Comparison of ENCODE assay signal across 1 cellular context in the genomic region with DNA sequence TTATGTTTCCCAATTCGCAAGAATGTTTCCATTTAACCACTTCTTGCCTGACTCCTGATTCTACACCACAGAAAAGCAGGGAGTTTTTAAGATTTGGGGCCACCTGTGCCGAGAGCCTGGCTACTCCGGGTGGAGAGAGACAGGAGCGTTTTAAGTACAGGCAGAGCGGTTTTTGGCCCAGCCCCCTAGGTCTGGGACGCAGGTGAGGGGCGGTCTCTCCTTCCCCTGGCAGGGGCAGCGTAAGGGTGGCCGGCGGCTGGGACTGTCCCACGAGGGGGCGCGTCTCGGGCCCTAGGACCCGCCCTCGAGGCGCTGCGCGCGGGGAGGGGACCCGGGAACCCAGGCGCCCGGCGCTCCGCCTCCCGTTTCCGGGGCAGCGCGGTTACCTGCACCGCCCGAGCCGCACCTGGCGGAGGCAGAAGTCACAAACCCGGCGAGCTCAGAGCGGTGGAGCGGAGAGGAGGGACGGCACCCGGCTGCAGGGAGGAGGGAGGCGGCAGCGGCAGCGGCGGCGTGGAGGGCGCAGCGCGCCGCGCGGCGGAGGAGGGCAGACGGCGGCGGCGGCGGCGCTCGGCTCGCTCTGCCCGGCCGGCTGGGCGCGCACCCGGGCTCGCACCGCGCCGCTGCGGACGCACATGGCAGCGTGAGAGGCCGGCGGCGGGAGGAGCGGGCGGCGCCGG.
TF ChIP-seq lines count a peak whose summit lies in the region.

Gene WWC1, plus strand, starts transcription at position 365 of the 680 bp plus-strand sequence. CDS start 508 bp downstream, outside the sequence.

TF ChIP-seq in HEK293, 187 proteins besides CTCF, POLR2A, EP300 and RAD21 (continued from another document):
- TF ChIP-seq ZFHX2 (tag by site-specific recombination; conservative IDR thresholded peaks at IDR 0.05) = peak; percentile 25; the same call in 1 of the 2 replicates
- no peak for TF ChIP-seq ZNF585B (tag by site-specific recombination; IDR thresholded peaks at IDR 0.05)
- TF ChIP-seq HIC1 (tag by site-specific recombination; IDR thresholded peaks at IDR 0.05) = peak; percentile 59
- TF ChIP-seq ZBTB20 (tag by site-specific recombination; IDR thresholded peaks at IDR 0.05) = peak; percentile 81
- peak; percentile 76 for TF ChIP-seq KLF9 (tag by site-specific recombination; IDR thresholded peaks at IDR 0.05; ENCODE audit: low read depth)
- TF ChIP-seq ZBTB1 (tag by site-specific recombination; IDR thresholded peaks at IDR 0.05) = no peak
- TF ChIP-seq, protein P1, sequence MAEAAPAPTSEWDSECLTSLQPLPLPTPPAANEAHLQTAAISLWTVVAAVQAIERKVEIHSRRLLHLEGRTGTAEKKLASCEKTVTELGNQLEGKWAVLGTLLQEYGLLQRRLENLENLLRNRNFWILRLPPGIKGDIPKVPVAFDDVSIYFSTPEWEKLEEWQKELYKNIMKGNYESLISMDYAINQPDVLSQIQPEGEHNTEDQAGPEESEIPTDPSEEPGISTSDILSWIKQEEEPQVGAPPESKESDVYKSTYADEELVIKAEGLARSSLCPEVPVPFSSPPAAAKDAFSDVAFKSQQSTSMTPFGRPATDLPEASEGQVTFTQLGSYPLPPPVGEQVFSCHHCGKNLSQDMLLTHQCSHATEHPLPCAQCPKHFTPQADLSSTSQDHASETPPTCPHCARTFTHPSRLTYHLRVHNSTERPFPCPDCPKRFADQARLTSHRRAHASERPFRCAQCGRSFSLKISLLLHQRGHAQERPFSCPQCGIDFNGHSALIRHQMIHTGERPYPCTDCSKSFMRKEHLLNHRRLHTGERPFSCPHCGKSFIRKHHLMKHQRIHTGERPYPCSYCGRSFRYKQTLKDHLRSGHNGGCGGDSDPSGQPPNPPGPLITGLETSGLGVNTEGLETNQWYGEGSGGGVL (tag by site-specific recombination; IDR thresholded peaks at IDR 0.05) = 0 out of 2 replicates have a peak, but pooled peaks have one; percentile 9
- TF ChIP-seq KLF8 (tag by site-specific recombination; IDR thresholded peaks at IDR 0.05) = peak; percentile 54; the same call in 1 of the 2 replicates
- TF ChIP-seq, protein P2, sequence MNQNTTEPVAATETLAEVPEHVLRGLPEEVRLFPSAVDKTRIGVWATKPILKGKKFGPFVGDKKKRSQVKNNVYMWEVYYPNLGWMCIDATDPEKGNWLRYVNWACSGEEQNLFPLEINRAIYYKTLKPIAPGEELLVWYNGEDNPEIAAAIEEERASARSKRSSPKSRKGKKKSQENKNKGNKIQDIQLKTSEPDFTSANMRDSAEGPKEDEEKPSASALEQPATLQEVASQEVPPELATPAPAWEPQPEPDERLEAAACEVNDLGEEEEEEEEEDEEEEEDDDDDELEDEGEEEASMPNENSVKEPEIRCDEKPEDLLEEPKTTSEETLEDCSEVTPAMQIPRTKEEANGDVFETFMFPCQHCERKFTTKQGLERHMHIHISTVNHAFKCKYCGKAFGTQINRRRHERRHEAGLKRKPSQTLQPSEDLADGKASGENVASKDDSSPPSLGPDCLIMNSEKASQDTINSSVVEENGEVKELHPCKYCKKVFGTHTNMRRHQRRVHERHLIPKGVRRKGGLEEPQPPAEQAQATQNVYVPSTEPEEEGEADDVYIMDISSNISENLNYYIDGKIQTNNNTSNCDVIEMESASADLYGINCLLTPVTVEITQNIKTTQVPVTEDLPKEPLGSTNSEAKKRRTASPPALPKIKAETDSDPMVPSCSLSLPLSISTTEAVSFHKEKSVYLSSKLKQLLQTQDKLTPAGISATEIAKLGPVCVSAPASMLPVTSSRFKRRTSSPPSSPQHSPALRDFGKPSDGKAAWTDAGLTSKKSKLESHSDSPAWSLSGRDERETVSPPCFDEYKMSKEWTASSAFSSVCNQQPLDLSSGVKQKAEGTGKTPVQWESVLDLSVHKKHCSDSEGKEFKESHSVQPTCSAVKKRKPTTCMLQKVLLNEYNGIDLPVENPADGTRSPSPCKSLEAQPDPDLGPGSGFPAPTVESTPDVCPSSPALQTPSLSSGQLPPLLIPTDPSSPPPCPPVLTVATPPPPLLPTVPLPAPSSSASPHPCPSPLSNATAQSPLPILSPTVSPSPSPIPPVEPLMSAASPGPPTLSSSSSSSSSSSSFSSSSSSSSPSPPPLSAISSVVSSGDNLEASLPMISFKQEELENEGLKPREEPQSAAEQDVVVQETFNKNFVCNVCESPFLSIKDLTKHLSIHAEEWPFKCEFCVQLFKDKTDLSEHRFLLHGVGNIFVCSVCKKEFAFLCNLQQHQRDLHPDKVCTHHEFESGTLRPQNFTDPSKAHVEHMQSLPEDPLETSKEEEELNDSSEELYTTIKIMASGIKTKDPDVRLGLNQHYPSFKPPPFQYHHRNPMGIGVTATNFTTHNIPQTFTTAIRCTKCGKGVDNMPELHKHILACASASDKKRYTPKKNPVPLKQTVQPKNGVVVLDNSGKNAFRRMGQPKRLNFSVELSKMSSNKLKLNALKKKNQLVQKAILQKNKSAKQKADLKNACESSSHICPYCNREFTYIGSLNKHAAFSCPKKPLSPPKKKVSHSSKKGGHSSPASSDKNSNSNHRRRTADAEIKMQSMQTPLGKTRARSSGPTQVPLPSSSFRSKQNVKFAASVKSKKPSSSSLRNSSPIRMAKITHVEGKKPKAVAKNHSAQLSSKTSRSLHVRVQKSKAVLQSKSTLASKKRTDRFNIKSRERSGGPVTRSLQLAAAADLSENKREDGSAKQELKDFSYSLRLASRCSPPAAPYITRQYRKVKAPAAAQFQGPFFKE (tag by site-specific recombination; IDR thresholded peaks at IDR 0.05; ENCODE audit: borderline replicate concordance) = no peak
- peak; percentile 72 for TF ChIP-seq ZNF335 (tag by site-specific recombination; conservative IDR thresholded peaks at IDR 0.05)
- no peak for TF ChIP-seq ZNF202 (tag by site-specific recombination; IDR thresholded peaks at IDR 0.05; ENCODE audit: borderline replicate concordance)
- peak; percentile 67; the same call in 1 of the 2 replicates for TF ChIP-seq ZNF10 (tag by site-specific recombination; IDR thresholded peaks at IDR 0.05)
- TF ChIP-seq GLIS1 (tag by site-specific recombination; IDR thresholded peaks at IDR 0.05) = peak; percentile 13; the same call in 1 of the 2 replicates
- no peak for TF ChIP-seq ZNF558 (tag by site-specific recombination; IDR thresholded peaks at IDR 0.05)
- TF ChIP-seq, protein P3, sequence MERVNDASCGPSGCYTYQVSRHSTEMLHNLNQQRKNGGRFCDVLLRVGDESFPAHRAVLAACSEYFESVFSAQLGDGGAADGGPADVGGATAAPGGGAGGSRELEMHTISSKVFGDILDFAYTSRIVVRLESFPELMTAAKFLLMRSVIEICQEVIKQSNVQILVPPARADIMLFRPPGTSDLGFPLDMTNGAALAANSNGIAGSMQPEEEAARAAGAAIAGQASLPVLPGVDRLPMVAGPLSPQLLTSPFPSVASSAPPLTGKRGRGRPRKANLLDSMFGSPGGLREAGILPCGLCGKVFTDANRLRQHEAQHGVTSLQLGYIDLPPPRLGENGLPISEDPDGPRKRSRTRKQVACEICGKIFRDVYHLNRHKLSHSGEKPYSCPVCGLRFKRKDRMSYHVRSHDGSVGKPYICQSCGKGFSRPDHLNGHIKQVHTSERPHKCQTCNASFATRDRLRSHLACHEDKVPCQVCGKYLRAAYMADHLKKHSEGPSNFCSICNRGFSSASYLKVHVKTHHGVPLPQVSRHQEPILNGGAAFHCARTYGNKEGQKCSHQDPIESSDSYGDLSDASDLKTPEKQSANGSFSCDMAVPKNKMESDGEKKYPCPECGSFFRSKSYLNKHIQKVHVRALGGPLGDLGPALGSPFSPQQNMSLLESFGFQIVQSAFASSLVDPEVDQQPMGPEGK (tag by site-specific recombination; IDR thresholded peaks at IDR 0.05) = peak; percentile 80
- TF ChIP-seq SP3 (tag by site-specific recombination; IDR thresholded peaks at IDR 0.05) = peak; percentile 79
- TF ChIP-seq ZEB2 (tag by site-specific recombination; IDR thresholded peaks at IDR 0.05) = peak; percentile 53; the same call in 1 of the 2 replicates
- peak; percentile 38; the same call in 1 of the 2 replicates for TF ChIP-seq ZXDB (tag by site-specific recombination; IDR thresholded peaks at IDR 0.05)
TF ChIP-seq in HEK293: peak in this region for 24.
